8 cellular contexts compared by ENCODE assay signal in genomic region chr18:46281185-46282176, GRCh38.
A peak's percentile ranks its signal among the peaks of the same experiment; 100 is the strongest.
DNase-seq lines count a peak whose midpoint lies in the region; ATAC-seq lines count a peak whose summit lies in the region.

No MANE protein-coding gene starts in this region.

- DNase-seq in Ammon's horn (ENCODE audit: low spot score) = peak; percentile 81
- DNase-seq in NCI-H69 (lab: John Stamatoyannopoulos, UW) = peak; percentile 86
- DNase-seq in activated CD4-positive, alpha-beta T cell treated with anti-CD3 and anti-CD28 coated beads, Interleukin-2, amount 50 U/mL, for 24 hours (ENCODE audit: low read depth in 1 of 2, low spot score in 1 of 2) = peak; percentile 16 to 35
- peak; percentile 80 for DNase-seq in ecto neural progenitor cell (ENCODE audit: low spot score)
- DNase-seq in lung microvascular endothelial cell (ENCODE audit: low read depth in 2 of 2) = peak; percentile 73 to 75
- peak; percentile 7 to 13 for DNase-seq in stimulated activated CD8-positive, alpha-beta memory T cell treated with anti-CD3 and anti-CD28 coated beads, Interleukin-15, amount 100 ng/mL, for 4 hours (ENCODE audit: low read depth in 2 of 2)

- ATAC-seq in GM18907 (IDR thresholded peaks at IDR 0.05; ENCODE audit: unreplicated experiment) (peak; percentile 83), HG03280 (IDR thresholded peaks at IDR 0.05; ENCODE audit: unreplicated experiment) (peak; percentile 85)

Comparison
In these comparisons a context has a peak if more than half of its experiments do, and no peak if none do; other contexts are left out.
1. Peak in every context shown above with its lines: DNase-seq and ATAC-seq.
2. DNase-seq: peak in every context shown above with its lines; median percentile 86 in NCI-H69; 81 in Ammon's horn; 80 in ecto neural progenitor cell; 74 in lung microvascular endothelial cell; 26 in activated CD4-positive, alpha-beta T cell treated with anti-CD3 and anti-CD28 coated beads, Interleukin-2, amount 50 U/mL, for 24 hours; 10 in stimulated activated CD8-positive, alpha-beta memory T cell treated with anti-CD3 and anti-CD28 coated beads, Interleukin-15, amount 100 ng/mL, for 4 hours.